35 cellular contexts compared by ENCODE assay signal in the genomic region with DNA sequence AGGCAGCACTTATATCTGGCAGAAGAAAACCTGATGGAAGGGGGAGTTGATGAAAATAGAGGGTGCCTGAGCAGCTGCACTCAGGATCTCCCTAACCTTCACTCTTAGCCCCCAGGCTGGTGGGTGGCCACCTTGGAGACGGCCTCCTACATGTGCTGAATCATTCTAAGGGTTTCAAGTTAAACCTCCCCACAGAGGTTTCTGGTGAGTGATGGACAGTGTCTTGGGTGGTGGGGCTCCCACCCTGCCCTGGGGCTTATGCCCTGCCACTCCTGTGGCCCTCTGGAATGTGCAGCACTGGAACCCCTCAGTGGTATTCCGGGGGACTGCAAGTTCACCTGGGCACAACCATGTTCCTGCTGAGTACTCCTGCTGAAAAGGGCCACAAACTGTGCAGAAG.
DNase-seq lines count a peak whose midpoint lies in the region; ATAC-seq, FAIRE-seq and TF ChIP-seq lines count a peak whose summit lies in the region.
"Had no signal": no experiment of that assay in that cellular context is flagged by ENCODE, and none has a peak within 500 bp of the region (broad histone marks: within the 10 kb centered on the region; RNA-seq: fewer than 3 reads in every experiment).

No MANE protein-coding gene starts in this region.

- H3K23ac ChIP-seq in H1 (ENCODE audit: insufficient read length): no peak overlapping the region

- TF ChIP-seq POLR2A in H1 (IDR thresholded peaks at IDR 0.05; ENCODE audit: control extremely low read depth in 1 of 2, low read depth in 2 of 2, low read length in 2 of 2): no peak
- no peak for TF ChIP-seq POLR2A in ovary (IDR thresholded peaks at IDR 0.05)

- H3K18ac ChIP-seq in H1 (ENCODE audit: extremely low read depth, low read length): no peak overlapping the region

- no peaks in the 10 kb centered on the region; the same call in 1 of the 2 replicates for H3K79me1 ChIP-seq in H1 (ENCODE audit: low read depth, low read length)

- no peaks in the 10 kb centered on the region for H3F3A ChIP-seq in Loucy (ENCODE audit: low read depth)

- H2AK5ac ChIP-seq in H1 (ENCODE audit: low read depth, low read length): no peak overlapping the region

- ATAC-seq in activated naive CD8-positive, alpha-beta T cell treated with anti-CD3 and anti-CD28 coated beads, Interleukin-2, amount 50 U/mL, for 24 hours: peak; percentile 49
- ATAC-seq in stimulated activated memory B cell treated with anti-CD40 and anti-IgM and Interleukin-4, amounts not matched to agents 10 μg/mL and 1 μg/mL and 100 μg/mL, for 72 hours: peak; percentile 16
- ATAC-seq: heart right ventricle; naive thymus-derived CD4-positive, alpha-beta T cell had no signal

- H3K9me3 ChIP-seq in Loucy (ENCODE audit: insufficient read depth, low read depth, low read length) (no peaks in the 10 kb centered on the region), H1 (ENCODE audit: insufficient read depth in 2 of 2, low read depth in 1 of 2, low read length in 1 of 2) (peaks cover 7% of the 10 kb centered on the region in 2 experiments; a peak in 3 of 4 replicates), ovary (no peaks in the 10 kb centered on the region), right atrium auricular region (no peaks in the 10 kb centered on the region)
- H3K9me3 ChIP-seq: esophagus squamous epithelium, heart right ventricle, prostate gland, sigmoid colon, SJCRH30 had no signal

- no peak overlapping the region for H3K4me3 Mint-ChIP-seq in activated naive CD8-positive, alpha-beta T cell treated with anti-CD3 and anti-CD28 coated beads, Interleukin-2, amount 50 U/mL, for 24 hours
- H3K4me3 Mint-ChIP-seq in activated naive CD8-positive, alpha-beta T cell treated with anti-CD3 and anti-CD28 coated beads for 36 hours: no peak overlapping the region
- no peak overlapping the region for H3K4me3 Mint-ChIP-seq in stimulated activated memory B cell treated with anti-CD40 and anti-IgM and Interleukin-4, amounts not matched to agents 10 μg/mL and 1 μg/mL and 100 μg/mL, for 72 hours
- H3K4me3 Mint-ChIP-seq: activated naive CD4-positive, alpha-beta T cell treated with anti-CD3 and anti-CD28 coated beads for 36 hours; naive thymus-derived CD4-positive, alpha-beta T cell had no signal

- no peak overlapping the region for H2BK15ac ChIP-seq in H1 (ENCODE audit: low read length)

- H3K4me1 ChIP-seq in Loucy (ENCODE audit: insufficient read depth, low read length, poor library complexity, severe bottlenecking) (peaks cover 52% of the 10 kb centered on the region), H1 (replicated peaks in 1 of 4; ENCODE audit: control insufficient read depth in 3 of 4, insufficient read depth in 4 of 4, low read length in 3 of 4) (peaks cover 0 to 2% (median 0%) of the 10 kb centered on the region in 4 experiments; a peak in 2 of 7 replicates), ovary (ENCODE audit: insufficient read depth) (peaks cover 11% of the 10 kb centered on the region), right atrium auricular region (peaks cover 0 to 30% of the 10 kb centered on the region in 2 donors)
- H3K4me1 ChIP-seq: prostate gland, SJCRH30 had no signal

- TF ChIP-seq RAD21 in H1 (IDR thresholded peaks at IDR 0.05 in 1 of 2, conservative IDR thresholded peaks at IDR 0.05 in 1 of 2; ENCODE audit: low read depth in 2 of 2, low read length in 2 of 2): peak; percentile 35 to 58; a peak in 3 of 4 replicates

- H3K27ac ChIP-seq in H1 (ENCODE audit: low read depth, low read length) (no peak overlapping the region), ovary (no peak overlapping the region), right atrium auricular region (no peak overlapping the region)
- H3K27ac ChIP-seq: brain microvascular endothelial cell, esophagus squamous epithelium, heart right ventricle, KMS-11, prostate gland, sigmoid colon, SJCRH30, VCaP had no signal

- H3K4me1 Mint-ChIP-seq in activated naive CD8-positive, alpha-beta T cell treated with anti-CD3 and anti-CD28 coated beads, Interleukin-2, amount 50 U/mL, for 24 hours: peaks cover 8% of the 10 kb centered on the region
- no peaks in the 10 kb centered on the region for H3K4me1 Mint-ChIP-seq in activated naive CD8-positive, alpha-beta T cell treated with anti-CD3 and anti-CD28 coated beads for 36 hours
- peaks cover 23% of the 10 kb centered on the region for H3K4me1 Mint-ChIP-seq in stimulated activated memory B cell treated with anti-CD40 and anti-IgM and Interleukin-4, amounts not matched to agents 10 μg/mL and 1 μg/mL and 100 μg/mL, for 72 hours

- CTCF ChIA-PET in H1 (lab: Charles Lee; ENCODE audit: partially characterized antibody): interaction anchor here (0.8 to 1.7 kb wide), 2 partner anchors 12 to 192 kb away, joined by 3 to 4 read pairs; no protein-coding TSS in a partner anchor

- H3K27ac Mint-ChIP-seq in activated naive CD8-positive, alpha-beta T cell treated with anti-CD3 and anti-CD28 coated beads, Interleukin-2, amount 50 U/mL, for 24 hours: no peak overlapping the region
- no peak overlapping the region for H3K27ac Mint-ChIP-seq in activated naive CD8-positive, alpha-beta T cell treated with anti-CD3 and anti-CD28 coated beads for 36 hours
- H3K27ac Mint-ChIP-seq in stimulated activated memory B cell treated with anti-CD40 and anti-IgM and Interleukin-4, amounts not matched to agents 10 μg/mL and 1 μg/mL and 100 μg/mL, for 72 hours: peak overlapping the region; percentile 3
- H3K27ac Mint-ChIP-seq: activated naive CD4-positive, alpha-beta T cell treated with anti-CD3 and anti-CD28 coated beads for 36 hours; naive thymus-derived CD4-positive, alpha-beta T cell had no signal

- H3K4me3 ChIP-seq in Loucy (ENCODE audit: low read length, poor library complexity, severe bottlenecking) (no peak overlapping the region), H1 (ENCODE audit: extremely low read depth in 1 of 4, insufficient read depth in 2 of 4, low read depth in 3 of 4, low read length in 4 of 4) (no peak overlapping the region), ovary (no peak overlapping the region), right atrium auricular region (no peak overlapping the region)
- H3K4me3 ChIP-seq: BLaER1 treated with 17β-estradiol and CSF1 and Interleukin-3, amounts not matched to agents 10 nM and 100 nM; esophagus squamous epithelium; heart right ventricle; lung; prostate gland; sigmoid colon; SJCRH30 had no signal

- no peaks in the 10 kb centered on the region for H3K27me3 Mint-ChIP-seq in activated naive CD8-positive, alpha-beta T cell treated with anti-CD3 and anti-CD28 coated beads, Interleukin-2, amount 50 U/mL, for 24 hours
- no peaks in the 10 kb centered on the region for H3K27me3 Mint-ChIP-seq in activated naive CD8-positive, alpha-beta T cell treated with anti-CD3 and anti-CD28 coated beads for 36 hours
- H3K27me3 Mint-ChIP-seq in stimulated activated memory B cell treated with anti-CD40 and anti-IgM and Interleukin-4, amounts not matched to agents 10 μg/mL and 1 μg/mL and 100 μg/mL, for 72 hours: no peaks in the 10 kb centered on the region
- H3K27me3 Mint-ChIP-seq: naive thymus-derived CD4-positive, alpha-beta T cell had no signal

- DNase-seq in activated naive CD8-positive, alpha-beta T cell treated with anti-CD3 and anti-CD28 coated beads, Interleukin-2, amount 50 U/mL, for 24 hours: no peak
- DNase-seq in activated naive CD8-positive, alpha-beta T cell treated with anti-CD3 and anti-CD28 coated beads for 36 hours: no peak
- no peak for DNase-seq in H1 (ENCODE audit: low read depth in 1 of 2, low spot score in 2 of 2)
- no peak for DNase-seq in ovary
- no peak for DNase-seq in right atrium auricular region (ENCODE audit: low spot score)
- no peak for DNase-seq in stimulated activated CD4-positive, alpha-beta T cell treated with anti-CD3 and anti-CD28 coated beads, Interleukin-4, amount 100 ng/mL, for 1 hour
- DNase-seq: activated CD4-positive, alpha-beta T cell treated with anti-CD3 and anti-CD28 coated beads, Interleukin-2, amount 50 U/mL, for 1 hour; activated naive CD4-positive, alpha-beta T cell treated with anti-CD3 and anti-CD28 coated beads for 36 hours; amygdala; brain microvascular endothelial cell; cerebellar nuclear complex; esophagus squamous epithelium; foreskin melanocyte; heart right ventricle; naive thymus-derived CD4-positive, alpha-beta T cell; NCI-H1417 treated with DMSO at 0.1 percent for 48 hours; NCI-H2081; NCI-H2227 treated with DMSO at 0.1 percent for 48 hours; NCI-H748 treated with DMSO at 0.1 percent for 48 hours; sigmoid colon; SJCRH30; stimulated activated CD4-positive, alpha-beta T cell treated with anti-CD3 and anti-CD28 coated beads, Interleukin-12 subunit alpha, Interleukin-12 subunit beta, amount 100 ng/mL, for 4 hours; stimulated activated CD4-positive, alpha-beta T cell treated with anti-CD3 and anti-CD28 coated beads, Interleukin-2, amount 100 ng/mL, for 48 hours; substantia nigra; SW 1271; T-helper 9 cell; trophoblast cell had no signal

- H3K36me3 ChIP-seq in Loucy (ENCODE audit: insufficient read depth, low read length) (no peaks in the 10 kb centered on the region), H1 (ENCODE audit: control insufficient read depth in 2 of 4, insufficient read depth in 4 of 4, low read length in 3 of 4) (peaks cover 0 to 4% (median 0%) of the 10 kb centered on the region in 4 experiments; a peak in 1 of 8 replicates), ovary (no peaks in the 10 kb centered on the region), right atrium auricular region (no peaks in the 10 kb centered on the region)
- H3K36me3 ChIP-seq: BLaER1 treated with 17β-estradiol and CSF1 and Interleukin-3, amounts not matched to agents 10 nM and 100 nM; brain microvascular endothelial cell; esophagus squamous epithelium; heart right ventricle; prostate gland; sigmoid colon; SJCRH30 had no signal

- no peak overlapping the region for H2BK5ac ChIP-seq in H1 (ENCODE audit: low read depth, low read length)

- WGBS in H1 (ENCODE audit: extremely low coverage in 1 of 2, insufficient coverage in 1 of 2, insufficient read length in 1 of 2, insufficient replicate concordance in 2 of 2, low coverage in 1 of 2, low lambda C conversion rate in 2 of 2, missing lambda C conversion rate in 1 of 2), 2 experiments: 100% methylated on average over 2 of the region's 2 CpGs; no CpG with 5 or more reads in 1 of the 2 experiments
- 88 to 94% (median 93%) methylated on average over 2 of the region's 2 CpGs for whole genome bisulfite sequencing in ovary, 3 donors

- peak overlapping the region; percentile 23 for H3K9ac ChIP-seq in Loucy (ENCODE audit: low read depth, low read length, poor library complexity, severe bottlenecking)
- H3K9ac ChIP-seq in H1 (replicated peaks in 1 of 4; ENCODE audit: extremely low read depth in 1 of 4, low read depth in 3 of 4, low read length in 3 of 4): no peak overlapping the region
- H3K9ac ChIP-seq: BLaER1 treated with 17β-estradiol and CSF1 and Interleukin-3, amounts not matched to agents 10 nM and 100 nM; KMS-11 had no signal

- H2BK20ac ChIP-seq in H1 (ENCODE audit: low read length): no peak overlapping the region

- H3K9me3 Mint-ChIP-seq in activated naive CD8-positive, alpha-beta T cell treated with anti-CD3 and anti-CD28 coated beads, Interleukin-2, amount 50 U/mL, for 24 hours: peaks cover 6% of the 10 kb centered on the region
- H3K9me3 Mint-ChIP-seq in activated naive CD8-positive, alpha-beta T cell treated with anti-CD3 and anti-CD28 coated beads for 36 hours: peaks cover 2% of the 10 kb centered on the region
- H3K9me3 Mint-ChIP-seq in stimulated activated memory B cell treated with anti-CD40 and anti-IgM and Interleukin-4, amounts not matched to agents 10 μg/mL and 1 μg/mL and 100 μg/mL, for 72 hours: no peaks in the 10 kb centered on the region

- H2BK12ac ChIP-seq in H1 (ENCODE audit: low read depth, low read length): no peak overlapping the region

- H3K79me2 ChIP-seq in Loucy (ENCODE audit: insufficient read depth, low read length) (no peaks in the 10 kb centered on the region), H1 (ENCODE audit: control insufficient read depth in 1 of 2, insufficient read depth in 2 of 2, low read length in 2 of 2) (no peaks in the 10 kb centered on the region)

- H3K4ac ChIP-seq in H1 (replicated peaks; ENCODE audit: insufficient read length, low read depth, low read length): no peak overlapping the region

- no peak overlapping the region for H4K91ac ChIP-seq in H1 (replicated peaks; ENCODE audit: insufficient read length, low read length)

- H3K23me2 ChIP-seq in H1 (ENCODE audit: low read depth, low read length): no peaks in the 10 kb centered on the region

- H2AFZ ChIP-seq in Loucy (ENCODE audit: low read length) (no peak overlapping the region), H1 (ENCODE audit: low read length) (no peak overlapping the region)

- H3K4me2 ChIP-seq in Loucy (ENCODE audit: low read depth, low read length, poor library complexity, severe bottlenecking) (no peak overlapping the region), H1 (ENCODE audit: insufficient read depth in 1 of 2, low read depth in 2 of 2, low read length in 2 of 2) (no peak overlapping the region)
- H3K4me2 ChIP-seq: BLaER1 treated with 17β-estradiol and CSF1 and Interleukin-3, amounts not matched to agents 10 nM and 100 nM; KMS-11 had no signal

- H2BK120ac ChIP-seq in H1 (replicated peaks; ENCODE audit: low read depth, low read length): no peak overlapping the region

- H3K36me3 Mint-ChIP-seq in activated naive CD8-positive, alpha-beta T cell treated with anti-CD3 and anti-CD28 coated beads, Interleukin-2, amount 50 U/mL, for 24 hours (ENCODE audit: low read depth): no peaks in the 10 kb centered on the region
- H3K36me3 Mint-ChIP-seq in activated naive CD8-positive, alpha-beta T cell treated with anti-CD3 and anti-CD28 coated beads for 36 hours: no peaks in the 10 kb centered on the region
- H3K36me3 Mint-ChIP-seq in stimulated activated memory B cell treated with anti-CD40 and anti-IgM and Interleukin-4, amounts not matched to agents 10 μg/mL and 1 μg/mL and 100 μg/mL, for 72 hours: peaks cover 15% of the 10 kb centered on the region

- no peaks in the 10 kb centered on the region for H4K20me1 ChIP-seq in Loucy (ENCODE audit: insufficient read depth, low read length, poor library complexity, severe bottlenecking)
- no peaks in the 10 kb centered on the region for H4K20me1 ChIP-seq in H1 (replicated peaks in 1 of 2; ENCODE audit: control insufficient read depth in 1 of 2, insufficient read depth in 2 of 2, low read length in 2 of 2)
- H4K20me1 ChIP-seq: BLaER1 treated with 17β-estradiol and CSF1 and Interleukin-3, amounts not matched to agents 10 nM and 100 nM had no signal

- H4K8ac ChIP-seq in H1 (ENCODE audit: extremely low read depth, insufficient read depth, low read length): no peak overlapping the region

- H4K5ac ChIP-seq in H1 (ENCODE audit: insufficient read length, low read depth, low read length): no peak overlapping the region

- H3K9me2 ChIP-seq in Loucy (replicated peaks; ENCODE audit: low read depth, low read length): no peaks in the 10 kb centered on the region

- no peak overlapping the region for H3K14ac ChIP-seq in H1 (ENCODE audit: insufficient read length)

- no peak overlapping the region for H3K56ac ChIP-seq in H1 (replicated peaks; ENCODE audit: insufficient read length, low read depth, low read length)

- H3K27me3 ChIP-seq in Loucy (ENCODE audit: insufficient read depth, low read length, poor library complexity, severe bottlenecking) (no peaks in the 10 kb centered on the region), H1 (replicated peaks in 1 of 4; ENCODE audit: control insufficient read depth in 3 of 4, extremely low read depth in 1 of 4, insufficient read depth in 3 of 4, low read length in 3 of 4) (no peaks in the 10 kb centered on the region), ovary (no peaks in the 10 kb centered on the region), right atrium auricular region (no peaks in the 10 kb centered on the region)
- H3K27me3 ChIP-seq: BLaER1 treated with 17β-estradiol and CSF1 and Interleukin-3, amounts not matched to agents 10 nM and 100 nM; brain microvascular endothelial cell; esophagus squamous epithelium; heart right ventricle; sigmoid colon; SJCRH30 had no signal

- POLR2A ChIA-PET in H1 (lab: Charles Lee; ENCODE audit: partially characterized antibody): no interaction called here

- no peak for TF ChIP-seq EP300 in H1 (IDR thresholded peaks at IDR 0.05; ENCODE audit: borderline replicate concordance in 1 of 2, low read depth in 2 of 2, low read length in 2 of 2)
- TF ChIP-seq EP300 in ovary (IDR thresholded peaks at IDR 0.05): no peak

- FAIRE-seq in H1 (lab: Jason Lieb, UNC): no peak
- FAIRE-seq: endometrium had no signal

- intact Hi-C loops in ovary (cut with DNase I): no loop called here

- TF ChIP-seq CTCF in Loucy (conservative IDR thresholded peaks at IDR 0.05; ENCODE audit: low read length) (0 out of 2 replicates have a peak, but pooled peaks have one; percentile 10), H1 (IDR thresholded peaks at IDR 0.05; ENCODE audit: control extremely low read depth in 1 of 3, insufficient read depth in 1 of 3, low read depth in 1 of 3, low read length in 3 of 3) (peak; percentile 22 to 30 (median 25); a peak in 3 of 4 replicates), ovary (IDR thresholded peaks at IDR 0.05) (no peak), right atrium auricular region (IDR thresholded peaks at IDR 0.05) (no peak)

Comparison
In these comparisons a context has a peak if more than half of its experiments do, and no peak if none do; other contexts are left out.
1. CTCF ChIP-seq: peak in Loucy (single experiment) and H1 (3 of 3); none in ovary (0 of 3) and right atrium auricular region (0 of 2).